ENCODE assay signal across 15 cellular contexts in genomic region chr7:69664433-69664832, GRCh38.
DNase-seq lines count a peak whose midpoint lies in the region; ATAC-seq and TF ChIP-seq lines count a peak whose summit lies in the region.
"Had no signal": no experiment of that assay in that cellular context is flagged by ENCODE, and none has a peak within 500 bp of the region (broad histone marks: within the 10 kb centered on the region; RNA-seq: fewer than 3 reads in every experiment).

No MANE protein-coding gene starts in this region.

- peaks cover 40% of the 10 kb centered on the region for H3K4me1 Mint-ChIP-seq in stimulated activated memory B cell treated with anti-CD40 and anti-IgM and Interleukin-4, amounts not matched to agents 10 μg/mL and 1 μg/mL and 100 μg/mL, for 72 hours
- H3K4me1 Mint-ChIP-seq in type B pancreatic cell (ENCODE audit: unreplicated experiment), result peaks cover 40% of the 10 kb centered on the region
- H3K4me1 Mint-ChIP-seq: activated naive CD8-positive, alpha-beta T cell treated with anti-CD3 and anti-CD28 coated beads, Interleukin-2, amount 10 ng/mL, durations not matched to agents 7 days and 5 days had no signal

- no peak for TF ChIP-seq CTCF in type B pancreatic cell (conservative IDR thresholded peaks at IDR 0.05)

- no peaks in the 10 kb centered on the region for H3K36me3 Mint-ChIP-seq in stimulated activated memory B cell treated with anti-CD40 and anti-IgM and Interleukin-4, amounts not matched to agents 10 μg/mL and 1 μg/mL and 100 μg/mL, for 72 hours
- H3K36me3 Mint-ChIP-seq in type B pancreatic cell, result peaks cover 4% of the 10 kb centered on the region
- H3K36me3 Mint-ChIP-seq: activated naive CD8-positive, alpha-beta T cell treated with anti-CD3 and anti-CD28 coated beads, Interleukin-2, amount 10 ng/mL, durations not matched to agents 7 days and 5 days had no signal

- peaks cover 3% of the 10 kb centered on the region for H3K9me3 Mint-ChIP-seq in stimulated activated memory B cell treated with anti-CD40 and anti-IgM and Interleukin-4, amounts not matched to agents 10 μg/mL and 1 μg/mL and 100 μg/mL, for 72 hours
- H3K9me3 Mint-ChIP-seq in type B pancreatic cell, result peaks cover 6% of the 10 kb centered on the region
- H3K9me3 Mint-ChIP-seq: activated naive CD8-positive, alpha-beta T cell treated with anti-CD3 and anti-CD28 coated beads, Interleukin-2, amount 10 ng/mL, durations not matched to agents 7 days and 5 days had no signal

- H3K27ac Mint-ChIP-seq in stimulated activated memory B cell treated with anti-CD40 and anti-IgM and Interleukin-4, amounts not matched to agents 10 μg/mL and 1 μg/mL and 100 μg/mL, for 72 hours, result peak overlapping the region; percentile 85
- no peak overlapping the region for H3K27ac Mint-ChIP-seq in type B pancreatic cell
- H3K27ac Mint-ChIP-seq: activated naive CD8-positive, alpha-beta T cell treated with anti-CD3 and anti-CD28 coated beads, Interleukin-2, amount 10 ng/mL, durations not matched to agents 7 days and 5 days had no signal

- DNase-seq in NCI-H2171 treated with DMSO at 0.1 percent for 48 hours (lab: John Stamatoyannopoulos, UW) (peak; percentile 32), NCI-H2171 (lab: John Stamatoyannopoulos, UW) (no peak), MV-4-11 (lab: John Stamatoyannopoulos, UW) (no peak), type B pancreatic cell (ENCODE audit: extremely low spot score, unreplicated experiment) (no peak), NOMO-1 treated with DMSO at 0.1 percent for 48 hours (lab: John Stamatoyannopoulos, UW; ENCODE audit: unreplicated experiment) (no peak)
- DNase-seq: activated CD8-positive, alpha-beta memory T cell treated with anti-CD3 and anti-CD28 coated beads, Interleukin-2, amount 50 U/mL, for 4 hours; activated naive CD8-positive, alpha-beta T cell treated with anti-CD3 and anti-CD28 coated beads, Interleukin-2, amount 10 ng/mL, durations not matched to agents 7 days and 5 days; head of caudate nucleus; left cardiac atrium; SK-N-SH; tibial artery; WERI-Rb-1 had no signal

- no peaks in the 10 kb centered on the region for H3K27me3 Mint-ChIP-seq in stimulated activated memory B cell treated with anti-CD40 and anti-IgM and Interleukin-4, amounts not matched to agents 10 μg/mL and 1 μg/mL and 100 μg/mL, for 72 hours
- no peaks in the 10 kb centered on the region for H3K27me3 Mint-ChIP-seq in type B pancreatic cell

- ATAC-seq in HG02642 (IDR thresholded peaks at IDR 0.05; ENCODE audit: poor library complexity, unreplicated experiment) (peak; percentile 66), HG03469 (IDR thresholded peaks at IDR 0.05; ENCODE audit: unreplicated experiment) (peak; percentile 51)
- peak; percentile 87 for ATAC-seq in stimulated activated memory B cell treated with anti-CD40 and anti-IgM and Interleukin-4, amounts not matched to agents 10 μg/mL and 1 μg/mL and 100 μg/mL, for 72 hours
- ATAC-seq: left cardiac atrium had no signal

- peak overlapping the region; percentile 47 for H3K4me3 Mint-ChIP-seq in stimulated activated memory B cell treated with anti-CD40 and anti-IgM and Interleukin-4, amounts not matched to agents 10 μg/mL and 1 μg/mL and 100 μg/mL, for 72 hours
- H3K4me3 Mint-ChIP-seq in type B pancreatic cell, result no peak overlapping the region
- H3K4me3 Mint-ChIP-seq: activated naive CD8-positive, alpha-beta T cell treated with anti-CD3 and anti-CD28 coated beads, Interleukin-2, amount 10 ng/mL, durations not matched to agents 7 days and 5 days had no signal
